ENCODE assay signal across 22 cellular contexts in the genomic region with DNA sequence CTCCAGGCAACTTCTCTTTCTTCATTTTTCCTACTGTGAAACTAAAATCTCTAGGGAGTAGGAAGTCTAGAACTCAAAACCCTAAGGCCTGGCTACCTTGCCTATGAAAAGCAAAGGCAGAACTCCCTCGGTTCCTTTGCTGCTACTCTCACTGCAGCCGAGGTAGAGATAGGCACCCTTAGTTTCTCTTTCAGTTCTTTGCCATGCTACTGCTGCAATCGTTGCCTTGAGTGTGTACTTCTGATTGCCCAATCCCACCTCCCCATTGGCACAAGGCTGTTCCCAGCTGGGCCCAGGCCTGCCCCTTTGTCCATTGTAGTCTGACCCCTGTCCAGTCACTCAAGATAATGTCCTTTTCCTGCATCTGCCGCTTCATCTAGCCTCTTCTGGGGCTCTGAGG.
DNase-seq lines count a peak whose midpoint lies in the region; ATAC-seq and TF ChIP-seq lines count a peak whose summit lies in the region.
"Had no signal": no experiment of that assay in that cellular context is flagged by ENCODE, and none has a peak within 500 bp of the region (broad histone marks: within the 10 kb centered on the region; RNA-seq: fewer than 3 reads in every experiment).

No MANE protein-coding gene starts in this region.

- H3K27me3 Mint-ChIP-seq in T-helper 17 cell: peaks cover 41% of the 10 kb centered on the region
- H3K27me3 Mint-ChIP-seq in activated naive CD4-positive, alpha-beta T cell treated with anti-CD3 and anti-CD28 coated beads, Interleukin-2, amount 10 ng/mL, durations not matched to agents 7 days and 5 days: peaks cover 8% of the 10 kb centered on the region

- H3K9me3 ChIP-seq in T-helper 17 cell (ENCODE audit: control insufficient read depth, low read length, poor library complexity, severe bottlenecking): no peaks in the 10 kb centered on the region
- no peaks in the 10 kb centered on the region for H3K9me3 ChIP-seq in upper lobe of right lung
- H3K9me3 ChIP-seq: esophagus squamous epithelium, tibial nerve had no signal

- peaks cover 7% of the 10 kb centered on the region for H3K36me3 Mint-ChIP-seq in T-helper 17 cell (ENCODE audit: low read depth)
- no peaks in the 10 kb centered on the region for H3K36me3 Mint-ChIP-seq in activated naive CD4-positive, alpha-beta T cell treated with anti-CD3 and anti-CD28 coated beads, Interleukin-2, amount 10 ng/mL, durations not matched to agents 7 days and 5 days
- H3K36me3 Mint-ChIP-seq: activated naive CD4-positive, alpha-beta T cell treated with anti-CD3 and anti-CD28 coated beads, Interleukin-2, amount 50 U/mL, for 72 hours had no signal

- no peaks in the 10 kb centered on the region for H3K4me1 Mint-ChIP-seq in T-helper 17 cell
- no peaks in the 10 kb centered on the region for H3K4me1 Mint-ChIP-seq in activated naive CD4-positive, alpha-beta T cell treated with anti-CD3 and anti-CD28 coated beads, Interleukin-2, amount 10 ng/mL, durations not matched to agents 7 days and 5 days
- H3K4me1 Mint-ChIP-seq: H9 had no signal

- H3K4me1 ChIP-seq in upper lobe of right lung: no peaks in the 10 kb centered on the region
- H3K4me1 ChIP-seq: tibial nerve had no signal

- H3K4me3 ChIP-seq in upper lobe of right lung: no peak overlapping the region
- H3K4me3 ChIP-seq: esophagus squamous epithelium, skin epidermis, tibial nerve had no signal

- DNase-seq in SIG-M5 treated with dmso at 0.1 percent for 504 hours (lab: John Stamatoyannopoulos, UW; ENCODE audit: unreplicated experiment) (peak; percentile 26), SIG-M5 (lab: John Stamatoyannopoulos, UW) (no peak), T-helper 17 cell (no peak), left lobe of liver (ENCODE audit: low spot score) (peak; percentile 75), upper lobe of right lung (peak; percentile 73), GM19240 (ENCODE audit: insufficient read length, low spot score) (no peak)
- no peak for DNase-seq in activated naive CD4-positive, alpha-beta T cell treated with anti-CD3 and anti-CD28 coated beads, Interleukin-2, amount 10 ng/mL, durations not matched to agents 7 days and 5 days
- DNase-seq: activated CD4-positive, alpha-beta T cell treated with anti-CD3 and anti-CD28 coated beads for 48 hours; DMS79 treated with DMSO at 0.1 percent for 48 hours; esophagus squamous epithelium; H9; left cardiac atrium; NCI-H187; NCI-H226; NCI-H774; stimulated activated CD4-positive, alpha-beta T cell treated with anti-CD3 and anti-CD28 coated beads, Interleukin-4, amount 100 ng/mL, for 1 hour; stimulated activated naive CD8-positive, alpha-beta T cell treated with anti-CD3 and anti-CD28 coated beads, Interleukin-15, Interleukin-2, amounts not matched to agents 100 U/mL and 50 U/mL, for 24 hours had no signal

- H3K27me3 ChIP-seq in upper lobe of right lung: no peaks in the 10 kb centered on the region
- H3K27me3 ChIP-seq: esophagus squamous epithelium, tibial nerve had no signal

- intact Hi-C loops in upper lobe of right lung (cut with DNase I): no loop called here

- no peak overlapping the region for H3K27ac ChIP-seq in upper lobe of right lung
- H3K27ac ChIP-seq: 22Rv1, esophagus squamous epithelium, skin epidermis, tibial nerve had no signal

- no peak for TF ChIP-seq CTCF in upper lobe of right lung (IDR thresholded peaks at IDR 0.05)

- H3K4me3 Mint-ChIP-seq in T-helper 17 cell: peak overlapping the region; percentile 25
- H3K4me3 Mint-ChIP-seq in activated naive CD4-positive, alpha-beta T cell treated with anti-CD3 and anti-CD28 coated beads, Interleukin-2, amount 10 ng/mL, durations not matched to agents 7 days and 5 days: no peak overlapping the region
- H3K4me3 Mint-ChIP-seq: H9 had no signal

- no peaks in the 10 kb centered on the region for H3K9me3 Mint-ChIP-seq in activated naive CD4-positive, alpha-beta T cell treated with anti-CD3 and anti-CD28 coated beads, Interleukin-2, amount 10 ng/mL, durations not matched to agents 7 days and 5 days
- H3K9me3 Mint-ChIP-seq: activated naive CD4-positive, alpha-beta T cell treated with anti-CD3 and anti-CD28 coated beads, Interleukin-2, amount 50 U/mL, for 72 hours had no signal

- ATAC-seq in T-helper 17 cell (no peak), left lobe of liver (peak; percentile 94), upper lobe of right lung (peak; percentile 90), HG03280 (IDR thresholded peaks at IDR 0.05; ENCODE audit: unreplicated experiment) (no peak)
- ATAC-seq: activated naive CD4-positive, alpha-beta T cell treated with anti-CD3 and anti-CD28 coated beads, Interleukin-2, amount 50 U/mL, for 72 hours; stimulated activated naive CD8-positive, alpha-beta T cell treated with anti-CD3 and anti-CD28 coated beads, Interleukin-15, Interleukin-2, amounts not matched to agents 100 U/mL and 50 U/mL, for 24 hours had no signal

- CTCF ChIA-PET in activated naive CD4-positive, alpha-beta T cell treated with anti-CD3 and anti-CD28 coated beads, Interleukin-2, amount 10 ng/mL, durations not matched to agents 7 days and 5 days (lab: Charles Lee): no interaction called here

- H3K36me3 ChIP-seq in upper lobe of right lung: no peaks in the 10 kb centered on the region
- H3K36me3 ChIP-seq: esophagus squamous epithelium, tibial nerve had no signal

- H3K27ac Mint-ChIP-seq in T-helper 17 cell: no peak overlapping the region
- no peak overlapping the region for H3K27ac Mint-ChIP-seq in activated naive CD4-positive, alpha-beta T cell treated with anti-CD3 and anti-CD28 coated beads, Interleukin-2, amount 10 ng/mL, durations not matched to agents 7 days and 5 days
- H3K27ac Mint-ChIP-seq: activated naive CD4-positive, alpha-beta T cell treated with anti-CD3 and anti-CD28 coated beads, Interleukin-2, amount 50 U/mL, for 72 hours; H9 had no signal

Comparison
In these comparisons a context has a peak if more than half of its experiments do, and no peak if none do; other contexts are left out.
1. DNase-seq: peak in SIG-M5 treated with dmso at 0.1 percent for 504 hours (single experiment), left lobe of liver (single experiment) and upper lobe of right lung (single experiment); none in SIG-M5 (single experiment), T-helper 17 cell (0 of 3), activated naive CD4-positive, alpha-beta T cell treated with anti-CD3 and anti-CD28 coated beads, Interleukin-2, amount 10 ng/mL, durations not matched to agents 7 days and 5 days (single experiment) and GM19240 (single experiment).
2. ATAC-seq: peak in left lobe of liver (single experiment) and upper lobe of right lung (single experiment); none in T-helper 17 cell (single experiment) and HG03280 (single experiment).